Comparison of ENCODE assay signal across 12 cellular contexts in the genomic region with DNA sequence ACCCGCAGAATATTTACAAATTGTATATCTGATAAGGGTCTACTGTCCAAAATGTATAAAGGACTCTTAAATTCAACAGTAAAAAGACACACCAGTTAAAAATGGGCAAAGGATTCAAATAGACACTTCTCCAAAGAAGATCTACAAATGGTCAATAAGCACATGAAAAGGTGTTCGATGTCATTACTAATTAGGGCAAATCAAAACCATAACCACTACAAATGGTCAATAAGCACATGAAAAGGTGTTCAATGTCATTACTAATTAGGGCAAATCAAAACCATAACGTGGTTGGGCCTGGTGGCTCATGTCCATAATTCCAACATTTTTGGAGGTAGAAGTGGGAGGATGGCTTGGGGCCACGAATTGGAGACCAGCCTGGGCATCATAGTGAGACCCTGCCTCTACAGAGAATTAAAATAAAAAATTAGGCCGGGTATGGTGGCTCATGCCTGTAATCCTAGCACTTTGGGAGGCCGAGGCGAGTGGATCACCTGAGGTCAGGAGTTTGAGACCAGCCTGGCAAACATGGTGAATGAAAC. TPM values are rescaled to one million over a fixed set of nuclear protein-coding genes. Genes with fewer than 3 reads are reported as not detected.
A peak's percentile ranks its signal among the peaks of the same experiment; 100 is the strongest.
DNase-seq lines count a peak whose midpoint lies in the region; ATAC-seq and TF ChIP-seq lines count a peak whose summit lies in the region.
"Had no signal": no experiment of that assay in that cellular context is flagged by ENCODE, and none has a peak within 500 bp of the region (broad histone marks: within the 10 kb centered on the region; RNA-seq: fewer than 3 reads in every experiment).

No MANE protein-coding gene starts in this region.

- peaks cover 14% of the 10 kb centered on the region for H3K36me3 Mint-ChIP-seq in central memory CD8-positive, alpha-beta T cell (ENCODE audit: insufficient read depth)
- no peaks in the 10 kb centered on the region for H3K36me3 Mint-ChIP-seq in natural killer cell treated with Interleukin-12 subunit alpha and Interleukin-12 subunit beta and Interleukin-15 and Interleukin-18, amount 100 ng/mL, for 72 hours
- H3K36me3 Mint-ChIP-seq in GM23338 (ENCODE audit: low read depth) = peaks cover 33% of the 10 kb centered on the region

- no peaks in the 10 kb centered on the region for H3K9me2 ChIP-seq in GM23338 (ENCODE audit: insufficient read depth)

- peaks cover 65% of the 10 kb centered on the region for H3K4me1 Mint-ChIP-seq in central memory CD8-positive, alpha-beta T cell
- peaks cover 64 to 72% of the 10 kb centered on the region in 2 donors for H3K4me1 Mint-ChIP-seq in natural killer cell treated with Interleukin-12 subunit alpha and Interleukin-12 subunit beta and Interleukin-15 and Interleukin-18, amount 100 ng/mL, for 72 hours (ENCODE audit: low read depth in 2 of 2)
- peaks cover 77% of the 10 kb centered on the region for H3K4me1 Mint-ChIP-seq in GM23338

- H3K36me3 ChIP-seq in heart left ventricle = peaks cover 0 to 14% (median 4%) of the 10 kb centered on the region in 9 donors
- peaks cover 0 to 23% (median 5%) of the 10 kb centered on the region in 4 donors for H3K36me3 ChIP-seq in upper lobe of left lung
- H3K36me3 ChIP-seq in GM23338 (ENCODE audit: insufficient read depth) = no peaks in the 10 kb centered on the region

- H3K27me3 Mint-ChIP-seq in central memory CD8-positive, alpha-beta T cell = no peaks in the 10 kb centered on the region
- H3K27me3 Mint-ChIP-seq in natural killer cell treated with Interleukin-12 subunit alpha and Interleukin-12 subunit beta and Interleukin-15 and Interleukin-18, amount 100 ng/mL, for 72 hours = no peaks in the 10 kb centered on the region
- H3K27me3 Mint-ChIP-seq in GM23338 (ENCODE audit: insufficient read depth, low read depth, poor library complexity) = peaks cover 27% of the 10 kb centered on the region
- H3K27me3 Mint-ChIP-seq: brain had no signal

- no peak for TF ChIP-seq POLR2A in heart left ventricle (IDR thresholded peaks at IDR 0.05)
- no peak for TF ChIP-seq POLR2A in upper lobe of left lung (IDR thresholded peaks at IDR 0.05)

- no peak overlapping the region for H2AFZ ChIP-seq in GM23338

- H4K20me1 ChIP-seq in GM23338 (replicated peaks; ENCODE audit: insufficient read depth) = peaks cover 3% of the 10 kb centered on the region

- H3K4me3 Mint-ChIP-seq in central memory CD8-positive, alpha-beta T cell = no peak overlapping the region
- H3K4me3 Mint-ChIP-seq in natural killer cell treated with Interleukin-12 subunit alpha and Interleukin-12 subunit beta and Interleukin-15 and Interleukin-18, amount 100 ng/mL, for 72 hours = no peak overlapping the region
- H3K4me3 Mint-ChIP-seq in GM23338 = no peak overlapping the region
- H3K4me3 Mint-ChIP-seq: brain had no signal

- peaks cover 92% of the 10 kb centered on the region for H3K79me2 ChIP-seq in GM23338 (replicated peaks; ENCODE audit: insufficient read depth)

- ATAC-seq in heart left ventricle (no peak), Right ventricle myocardium superior (ENCODE audit: poor library complexity) (no peak), upper lobe of left lung (ENCODE audit: low FRiP score in 2 of 2) (no peak), GM23338 (no peak), HG02981 (IDR thresholded peaks at IDR 0.05; ENCODE audit: unreplicated experiment) (no peak)
- ATAC-seq in central memory CD8-positive, alpha-beta T cell (replicated peaks; ENCODE audit: extremely low read depth, poor library complexity, severe bottlenecking) = no peak
- ATAC-seq in natural killer cell treated with Interleukin-12 subunit alpha and Interleukin-12 subunit beta and Interleukin-15 and Interleukin-18, amount 100 ng/mL, for 72 hours = no peak

- H3K4me2 ChIP-seq in GM23338 = no peak overlapping the region

- H3K4me1 ChIP-seq in heart left ventricle (peaks cover 33 to 100% (median 86%) of the 10 kb centered on the region in 12 donors), upper lobe of left lung (peaks cover 85 to 98% (median 89%) of the 10 kb centered on the region in 4 donors), GM23338 (ENCODE audit: insufficient read depth) (peaks cover 76% of the 10 kb centered on the region)

- whole genome bisulfite sequencing in heart left ventricle, 4 donors = 91 to 95% (median 92%) methylated on average over 7 of the region's 7 CpGs
- 90 to 91% methylated on average over 7 of the region's 7 CpGs for WGBS in upper lobe of left lung, 2 donors

- peaks cover 20% of the 10 kb centered on the region for H3F3A ChIP-seq in GM23338 (replicated peaks; ENCODE audit: low read depth)

- H3K9me3 Mint-ChIP-seq in central memory CD8-positive, alpha-beta T cell = no peaks in the 10 kb centered on the region
- no peaks in the 10 kb centered on the region for H3K9me3 Mint-ChIP-seq in natural killer cell treated with Interleukin-12 subunit alpha and Interleukin-12 subunit beta and Interleukin-15 and Interleukin-18, amount 100 ng/mL, for 72 hours
- H3K9me3 Mint-ChIP-seq in GM23338 = 0 out of 3 replicates have a peak, but pooled peaks cover 1% of the 10 kb centered on the region

- no peak overlapping the region for H3K4me3 ChIP-seq in heart left ventricle
- H3K4me3 ChIP-seq in upper lobe of left lung = no peak overlapping the region
- H3K4me3 ChIP-seq in GM23338 = no peak overlapping the region
- H3K4me3 ChIP-seq: MG63 had no signal

- H3K9me3 ChIP-seq in heart left ventricle (no peaks in the 10 kb centered on the region), upper lobe of left lung (no peaks in the 10 kb centered on the region)
- H3K9me3 ChIP-seq: MG63 had no signal

- no peak for DNase-seq in heart left ventricle
- no peak for DNase-seq in Right ventricle myocardium superior
- DNase-seq in central memory CD8-positive, alpha-beta T cell (ENCODE audit: low spot score in 2 of 2) = no peak
- DNase-seq in natural killer cell treated with Interleukin-12 subunit alpha and Interleukin-12 subunit beta and Interleukin-15 and Interleukin-18, amount 100 ng/mL, for 72 hours (ENCODE audit: low spot score) = no peak
- no peak for DNase-seq in upper lobe of left lung
- no peak for DNase-seq in GM23338 (ENCODE audit: low spot score)
- no peak for DNase-seq in H4 (ENCODE audit: low spot score)
- DNase-seq: activated CD4-positive, alpha-beta T cell treated with anti-CD3 and anti-CD28 coated beads for 4 hours; MG63; retina had no signal

- H3K27ac Mint-ChIP-seq in central memory CD8-positive, alpha-beta T cell (ENCODE audit: low read depth) = peak overlapping the region; percentile 97
- H3K27ac Mint-ChIP-seq in natural killer cell treated with Interleukin-12 subunit alpha and Interleukin-12 subunit beta and Interleukin-15 and Interleukin-18, amount 100 ng/mL, for 72 hours = peak overlapping the region; percentile 91 to 94
- no peak overlapping the region for H3K27ac Mint-ChIP-seq in GM23338

- H3K27me3 ChIP-seq in heart left ventricle = no peaks in the 10 kb centered on the region
- no peaks in the 10 kb centered on the region for H3K27me3 ChIP-seq in upper lobe of left lung
- H3K27me3 ChIP-seq in GM23338 (ENCODE audit: insufficient read depth) = no peaks in the 10 kb centered on the region
- H3K27me3 ChIP-seq: MG63 had no signal

- no peak for TF ChIP-seq CTCF in heart left ventricle (IDR thresholded peaks at IDR 0.05)
- TF ChIP-seq CTCF in upper lobe of left lung (IDR thresholded peaks at IDR 0.05) = no peak
- TF ChIP-seq CTCF in GM23338 (conservative IDR thresholded peaks at IDR 0.05; ENCODE audit: low read depth in 2 of 2) = no peak

- intact Hi-C loops in heart left ventricle (cut with DNase I) = no loop called here
- intact Hi-C loops in Right ventricle myocardium superior (cut with DNase I) = no loop called here

- H3K27ac ChIP-seq in heart left ventricle (peak overlapping the region in 9 of 12 donors; percentile 12 to 96 (median 91)), upper lobe of left lung (peak overlapping the region; percentile 14 to 93 (median 57)), GM23338 (ENCODE audit: low read depth) (no peak overlapping the region)

- no peak for TF ChIP-seq EP300 in upper lobe of left lung (IDR thresholded peaks at IDR 0.05)

TF ChIP-seq in GM23338, 12 proteins besides CTCF, POLR2A, EP300 and RAD21 (continues in another document):
- no peak for TF ChIP-seq EZH2 (IDR thresholded peaks at IDR 0.05; ENCODE audit: low read depth, unreplicated experiment)
- TF ChIP-seq STAT1 (IDR thresholded peaks at IDR 0.05; ENCODE audit: unreplicated experiment) = no peak
- no peak for TF ChIP-seq ZNF114 (CRISPR knock-in tag; IDR thresholded peaks at IDR 0.05)
- no peak for TF ChIP-seq NANOG (IDR thresholded peaks at IDR 0.05; ENCODE audit: borderline replicate concordance)
- no peak for TF ChIP-seq POLR2AphosphoS5 (IDR thresholded peaks at IDR 0.05; ENCODE audit: low read depth)
- no peak for TF ChIP-seq CREB1 (CRISPR knock-in tag; IDR thresholded peaks at IDR 0.05; ENCODE audit: low read depth)
- no peak for TF ChIP-seq ETS1 (IDR thresholded peaks at IDR 0.05)

RNA-seq across cellular contexts. Expression of gene ACTN4, which starts 40.5 kb away (rescaled TPM):
- total RNA-seq in heart left ventricle (100 to 1,000 TPM; 124 to 307 (median 154) TPM), Right ventricle myocardium superior (125 TPM), upper lobe of left lung (100 to 1,000 TPM; 162 to 636 (median 512) TPM)
- polyA plus RNA-seq in heart left ventricle (100 to 1,000 TPM; 100 to 107 TPM), GM23338 (2016; fragmentation: Nextera tagmentation; extraction: Ambion mirVana) (54.6 and 68.9 TPM in 2 replicates)
- 100 to 1,000 TPM; 342 to 574 TPM for total RNA-seq in natural killer cell treated with Interleukin-12 subunit alpha and Interleukin-12 subunit beta and Interleukin-15 and Interleukin-18, amount 100 ng/mL, for 72 hours
- 379 and 427 TPM in 2 replicates for total RNA-seq in GM23338 (2014; rRNA removed; shearing (Covaris generic))
- 157 and 262 TPM in 2 replicates for total RNA-seq in H4 (2014; rRNA removed; shearing (Covaris generic))

RNA-seq across cellular contexts. Expression of gene CAPN12, which starts 56.4 kb away (rescaled TPM):
- total RNA-seq in heart left ventricle (1 to 10 TPM in 2 of 9 donors, under 1 TPM in 7; 0.36 to 1.8 (median 0.72) TPM), Right ventricle myocardium superior (not detected), upper lobe of left lung (10 to 100 TPM in 3 of 6 donors, 1 to 10 TPM in 3; 5.2 to 93.2 (median 11.1) TPM)
- polyA plus RNA-seq in heart left ventricle (1 to 10 TPM in 1 of 2 donors, under 1 TPM in 1; 0.91 to 1.4 TPM), GM23338 (2016; fragmentation: Nextera tagmentation; extraction: Ambion mirVana) (19.1 and 21.8 TPM in 2 replicates)
- total RNA-seq in natural killer cell treated with Interleukin-12 subunit alpha and Interleukin-12 subunit beta and Interleukin-15 and Interleukin-18, amount 100 ng/mL, for 72 hours = 10 to 100 TPM in 1 of 2 donors, 1 to 10 TPM in 1; 3.6 to 10.4 TPM
- 8.0 and 20.5 TPM in 2 replicates for total RNA-seq in GM23338 (2014; rRNA removed; shearing (Covaris generic))
- total RNA-seq in H4 (2014; rRNA removed; shearing (Covaris generic)) = not detected in 2 replicates
